8 cellular contexts compared by ENCODE assay signal in genomic region chr11:49526240-49526829, GRCh38.
DNase-seq lines count a peak whose midpoint lies in the region; ATAC-seq, FAIRE-seq and TF ChIP-seq lines count a peak whose summit lies in the region.
"Not testable (repeated sequence)": the region's sequence is repeated elsewhere in the genome, so short reads cannot be mapped to it uniquely, and the experiment has no call there.

No MANE protein-coding gene starts in this region.

- H3K4me3 ChIP-seq in CD4-positive, alpha-beta memory T cell (ENCODE audit: low read length in 2 of 2); SK-N-SH (ENCODE audit: low read depth in 2 of 2, low read length in 1 of 2); skeletal muscle cell (ENCODE audit: low read depth, low read length): not testable (repeated sequence)

- not testable (repeated sequence) for H3K27ac ChIP-seq in CD4-positive, alpha-beta memory T cell (ENCODE audit: low read depth, low read length); SK-N-SH (ENCODE audit: low read depth in 2 of 2, low read length in 1 of 2)

- H3K36me3 ChIP-seq in CD4-positive, alpha-beta memory T cell (ENCODE audit: insufficient read depth, low read length); SK-N-SH (replicated peaks in 1 of 2; ENCODE audit: control insufficient read depth in 1 of 2, insufficient read depth in 2 of 2, low read length in 1 of 2): not testable (repeated sequence)

- H2AFZ ChIP-seq in SK-N-SH (ENCODE audit: low read depth), result not testable (repeated sequence)

- H3K9me3 ChIP-seq in CD4-positive, alpha-beta memory T cell (ENCODE audit: control insufficient read depth in 1 of 2, low read length in 2 of 2); SK-N-SH: not testable (repeated sequence)

- TF ChIP-seq CTCF in SK-N-SH (IDR thresholded peaks at IDR 0.05), result peak; percentile 68

- not testable (repeated sequence) for H3K9me3 Mint-ChIP-seq in CD4-positive, alpha-beta memory T cell

- FAIRE-seq in islet of Langerhans (lab: Jason Lieb, UNC), result peak; percentile 92

- WGBS in SK-N-SH (ENCODE audit: low lambda C conversion rate), result 0% methylated on average over 1 of the region's 1 CpG

- not testable (repeated sequence) for H3K27me3 ChIP-seq in CD4-positive, alpha-beta memory T cell (ENCODE audit: insufficient read depth, low read length); SK-N-SH (ENCODE audit: insufficient read depth)

- not testable (repeated sequence) for TF ChIP-seq EP300 in SK-N-SH (IDR thresholded peaks at IDR 0.05; ENCODE audit: borderline replicate concordance in 1 of 2, low read depth in 1 of 2, low read length in 1 of 2)

- H3K36me3 Mint-ChIP-seq in CD4-positive, alpha-beta memory T cell, result not testable (repeated sequence)

- H3K79me2 ChIP-seq in SK-N-SH (ENCODE audit: insufficient read depth), result not testable (repeated sequence)

- H4K20me1 ChIP-seq in SK-N-SH (ENCODE audit: insufficient read depth), result not testable (repeated sequence)

- not testable (repeated sequence) for H3F3A ChIP-seq in SK-N-SH (replicated peaks; ENCODE audit: insufficient read depth)

- H3K9ac ChIP-seq in SK-N-SH, result not testable (repeated sequence)

- peak; percentile 64 for TF ChIP-seq RAD21 in SK-N-SH (IDR thresholded peaks at IDR 0.05; ENCODE audit: low read length)

- not testable (repeated sequence) for H3K27me3 Mint-ChIP-seq in CD4-positive, alpha-beta memory T cell

- H3K4me1 ChIP-seq in CD4-positive, alpha-beta memory T cell (ENCODE audit: insufficient read depth, low read length); SK-N-SH (ENCODE audit: control insufficient read depth in 1 of 2, insufficient read depth in 2 of 2, low read depth in 1 of 2, low read length in 1 of 2): not testable (repeated sequence)

- H3K4me1 Mint-ChIP-seq in CD4-positive, alpha-beta memory T cell, result not testable (repeated sequence)

- POLR2A ChIA-PET in CD4-positive, alpha-beta memory T cell (lab: Charles Lee; ENCODE audit: partially characterized antibody); SK-N-SH (lab: Yijun Ruan, JAX): not testable (repeated sequence)

- CTCF ChIA-PET in CD4-positive, alpha-beta memory T cell (lab: Charles Lee; ENCODE audit: partially characterized antibody); SK-N-SH (lab: Yijun Ruan, JAX): not testable (repeated sequence)

- not testable (repeated sequence) for H3K4me2 ChIP-seq in SK-N-SH

- not testable (repeated sequence) for H3K27ac Mint-ChIP-seq in CD4-positive, alpha-beta memory T cell

- ATAC-seq in GM18907 (IDR thresholded peaks at IDR 0.05; ENCODE audit: unreplicated experiment) (peak; percentile 94), HG02763 (IDR thresholded peaks at IDR 0.05; ENCODE audit: unreplicated experiment) (peak; percentile 92)

- DNase-seq in CD4-positive, alpha-beta memory T cell, result peak in 3 of 5 donors; percentile 1 to 2 (median 1)
- DNase-seq in LHCN-M2 (ENCODE audit: low read depth), result peak; percentile 3
- DNase-seq in SK-N-SH, result peak; percentile 0
- DNase-seq in dermis blood vessel endothelial cell, result peak; percentile 44
- DNase-seq in skeletal muscle cell (ENCODE audit: low read depth), result peak; percentile 1

- H3K4me3 Mint-ChIP-seq in CD4-positive, alpha-beta memory T cell, result not testable (repeated sequence)

- not testable (repeated sequence) for H3K9me2 ChIP-seq in SK-N-SH

- intact Hi-C loops in CD4-positive, alpha-beta memory T cell (cut with micrococcal nuclease), result loop anchor here (2.0 to 10.0 kb wide), 2 partner anchors 1354 to 1412 kb away; no protein-coding TSS in a partner anchor

TF ChIP-seq in SK-N-SH, 30 proteins besides CTCF, POLR2A, EP300 and RAD21:
- TF ChIP-seq SMC3 (IDR thresholded peaks at IDR 0.05; ENCODE audit: low read depth, low read length), result peak; percentile 53
